In genomic region chr1:206895837-206896242, GRCh38 we compare ENCODE assay signal across 10 cellular contexts. TPM values are rescaled to one million over a fixed set of nuclear protein-coding genes. Genes with fewer than 3 reads are reported as not detected.
DNase-seq lines count a peak whose midpoint lies in the region; ATAC-seq and TF ChIP-seq lines count a peak whose summit lies in the region.
"Had no signal": no experiment of that assay in that cellular context is flagged by ENCODE, and none has a peak within 500 bp of the region (broad histone marks: within the 10 kb centered on the region; RNA-seq: fewer than 3 reads in every experiment).

No MANE protein-coding gene starts in this region.

- H3K36me3 Mint-ChIP-seq in osteocyte (ENCODE audit: unreplicated experiment) (no peaks in the 10 kb centered on the region), CD14-positive monocyte (no peaks in the 10 kb centered on the region)

- H3K27ac Mint-ChIP-seq in osteocyte (ENCODE audit: unreplicated experiment): no peak overlapping the region
- H3K27ac Mint-ChIP-seq in CD14-positive monocyte: no peak overlapping the region

- H3K27me3 Mint-ChIP-seq in osteocyte (ENCODE audit: unreplicated experiment) (peaks cover 6% of the 10 kb centered on the region), CD14-positive monocyte (ENCODE audit: low read depth in 3 of 3) (peaks cover 4 to 9% (median 8%) of the 10 kb centered on the region in 3 donors)

- no peak overlapping the region for H3K4me3 Mint-ChIP-seq in osteocyte (ENCODE audit: unreplicated experiment)
- no peak overlapping the region for H3K4me3 Mint-ChIP-seq in CD14-positive monocyte

- H3K9me3 Mint-ChIP-seq in osteocyte (ENCODE audit: unreplicated experiment): no peaks in the 10 kb centered on the region
- H3K9me3 Mint-ChIP-seq in CD14-positive monocyte: peaks cover 0 to 1% (median 0%) of the 10 kb centered on the region in 7 donors

- intact Hi-C loops in Right ventricle myocardium superior (cut with DNase I) (no loop called here), CD14-positive monocyte (cut with micrococcal nuclease) (no loop called here)

- H3K4me1 Mint-ChIP-seq in osteocyte (ENCODE audit: unreplicated experiment) (peaks cover 5% of the 10 kb centered on the region), CD14-positive monocyte (peaks cover 11% of the 10 kb centered on the region)

- no peak for TF ChIP-seq CTCF in osteocyte (IDR thresholded peaks at IDR 0.05)
- no peak for TF ChIP-seq CTCF in CD14-positive monocyte (IDR thresholded peaks at IDR 0.05)

- ATAC-seq in Right ventricle myocardium superior (ENCODE audit: poor library complexity): no peak
- ATAC-seq: stimulated activated naive CD8-positive, alpha-beta T cell treated with anti-CD3 and anti-CD28 coated beads, Interleukin-15, Interleukin-2, amounts not matched to agents 100 U/mL and 50 U/mL, for 24 hours had no signal

- peak; percentile 89 for DNase-seq in EH (ENCODE audit: low read depth)
- peak; percentile 75 for DNase-seq in NCI-H1694 treated with DMSO at 0.1 percent for 48 hours (lab: John Stamatoyannopoulos, UW)
- peak; percentile 83 for DNase-seq in cerebellar cortex (ENCODE audit: low spot score)
- peak; percentile 32 for DNase-seq in osteocyte (ENCODE audit: extremely low spot score, unreplicated experiment)
- DNase-seq in stimulated activated naive CD4-positive, alpha-beta T cell (lab: John Stamatoyannopoulos, UW): no peak
- DNase-seq in Right ventricle myocardium superior: no peak
- DNase-seq in CD14-positive monocyte (ENCODE audit: low spot score): no peak
- DNase-seq: kidney; small intestine; stimulated activated naive CD8-positive, alpha-beta T cell treated with anti-CD3 and anti-CD28 coated beads, Interleukin-15, Interleukin-2, amounts not matched to agents 100 U/mL and 50 U/mL, for 24 hours had no signal

RNA-seq across cellular contexts. Expression of gene IL24, which starts 1.4 kb away (rescaled TPM):
- total RNA-seq in osteocyte (not detected in 2 replicates), Right ventricle myocardium superior (not detected)
- not detected for polyA plus RNA-seq in CD14-positive monocyte
- total RNA-seq: kidney had no signal

RNA-seq across cellular contexts. Expression of gene FCMR, which starts 25.9 kb away (rescaled TPM):
- total RNA-seq in osteocyte: not detected in 2 replicates
- total RNA-seq in Right ventricle myocardium superior: 3.2 TPM
- polyA plus RNA-seq in CD14-positive monocyte: 1 to 10 TPM; 2.2 to 3.0 TPM

RNA-seq across cellular contexts. Expression of gene IL20, which starts 30.4 kb away (rescaled TPM):
- total RNA-seq in osteocyte (not detected in 2 replicates), Right ventricle myocardium superior (not detected)
- not detected for polyA plus RNA-seq in CD14-positive monocyte
- total RNA-seq: kidney had no signal
- polyA plus RNA-seq: small intestine had no signal

RNA-seq across cellular contexts. Expression of gene PIGR, which starts 50.4 kb away (rescaled TPM):
- not detected in 2 replicates for total RNA-seq in osteocyte
- 0.13 TPM for total RNA-seq in Right ventricle myocardium superior
- not detected for polyA plus RNA-seq in CD14-positive monocyte

Comparison
In these comparisons a context has a peak if more than half of its experiments do, and no peak if none do; other contexts are left out.
1. DNase-seq: peak in EH (single experiment), NCI-H1694 treated with DMSO at 0.1 percent for 48 hours (single experiment), cerebellar cortex (single experiment) and osteocyte (single experiment); none in stimulated activated naive CD4-positive, alpha-beta T cell (0 of 6), Right ventricle myocardium superior (single experiment) and CD14-positive monocyte (single experiment).